14 cellular contexts compared by ENCODE assay signal in genomic region chr5:169567079-169567478, GRCh38. TPM values are rescaled to one million over a fixed set of nuclear protein-coding genes. Genes with fewer than 3 reads are reported as not detected.
DNase-seq lines count a peak whose midpoint lies in the region; ATAC-seq, FAIRE-seq and TF ChIP-seq lines count a peak whose summit lies in the region.
"Had no signal": no experiment of that assay in that cellular context is flagged by ENCODE, and none has a peak within 500 bp of the region (broad histone marks: within the 10 kb centered on the region; RNA-seq: fewer than 3 reads in every experiment).

No MANE protein-coding gene starts in this region.

- no peak overlapping the region for H3K9ac ChIP-seq in endothelial cell of umbilical vein (replicated peaks; ENCODE audit: extremely low read depth, insufficient read depth, low read length)
- H3K9ac ChIP-seq: KMS-11 had no signal

- H3K27ac ChIP-seq in RWPE2 (ENCODE audit: poor library complexity, severe bottlenecking) (no peak overlapping the region), endothelial cell of umbilical vein (ENCODE audit: insufficient read depth, low read depth, low read length) (no peak overlapping the region), adrenal gland (no peak overlapping the region)
- H3K27ac ChIP-seq: KMS-11, ovary, testis, WERI-Rb-1 had no signal

- TF ChIP-seq CTCF in RWPE2 (IDR thresholded peaks at IDR 0.05; ENCODE audit: poor library complexity, severe bottlenecking) (no peak), endothelial cell of umbilical vein (IDR thresholded peaks at IDR 0.05; ENCODE audit: extremely low read depth in 1 of 2, insufficient read depth in 1 of 2, low read depth in 1 of 2, low read length in 2 of 2) (no peak), adrenal gland (IDR thresholded peaks at IDR 0.05) (no peak)

- no TSS peak for BruUV-seq in endothelial cell of umbilical vein (replicated peaks; lab: Mats Ljungman, UMichigan)

- H3K9me3 ChIP-seq in RWPE2 (ENCODE audit: severe bottlenecking), result no peaks in the 10 kb centered on the region
- H3K9me3 ChIP-seq in endothelial cell of umbilical vein (replicated peaks; ENCODE audit: control insufficient read depth, insufficient read depth, low read length), result no peaks in the 10 kb centered on the region
- no peaks in the 10 kb centered on the region for H3K9me3 ChIP-seq in adrenal gland (replicated peaks in 1 of 3)
- H3K9me3 ChIP-seq: ovary, testis had no signal

- H2AFZ ChIP-seq in endothelial cell of umbilical vein (ENCODE audit: low read depth, low read length), result no peak overlapping the region

- WGBS in adrenal gland, 4 donors, result 56 to 65% (median 62%) methylated on average over 2 of the region's 2 CpGs

- ATAC-seq in RWPE2 (ENCODE audit: low read depth), result peak; percentile 52; the same call in 2 of the 3 replicates

- intact Hi-C loops in endothelial cell of umbilical vein (cut with micrococcal nuclease), result no loop called here
- intact Hi-C loops in adrenal gland (cut with DNase I), result no loop called here

- POLR2A ChIA-PET in endothelial cell of umbilical vein (lab: Charles Lee), result no interaction called here

- H3K9me1 ChIP-seq in endothelial cell of umbilical vein (replicated peaks; ENCODE audit: control insufficient read depth, extremely low read depth, insufficient read depth, low read length), result no peaks in the 10 kb centered on the region

- H3K27me3 ChIP-seq in RWPE2 (ENCODE audit: insufficient read depth, poor library complexity, severe bottlenecking) (no peaks in the 10 kb centered on the region), endothelial cell of umbilical vein (ENCODE audit: control insufficient read depth in 2 of 2, insufficient read depth in 2 of 2, low read length in 2 of 2) (peaks cover 3% of the 10 kb centered on the region in 2 experiments), adrenal gland (peaks cover 23% of the 10 kb centered on the region)
- H3K27me3 ChIP-seq: ovary, testis had no signal

- TF ChIP-seq POLR2A in endothelial cell of umbilical vein (IDR thresholded peaks at IDR 0.05; ENCODE audit: low read depth, low read length), result no peak
- no peak for TF ChIP-seq POLR2A in adrenal gland (IDR thresholded peaks at IDR 0.05)

- CTCF ChIA-PET in endothelial cell of umbilical vein (lab: Charles Lee), result no interaction called here

- H3K36me3 ChIP-seq in RWPE2 (ENCODE audit: low read depth), result no peaks in the 10 kb centered on the region
- no peaks in the 10 kb centered on the region for H3K36me3 ChIP-seq in endothelial cell of umbilical vein (ENCODE audit: control insufficient read depth in 2 of 2, extremely low read depth in 1 of 2, insufficient read depth in 2 of 2, low read length in 2 of 2)
- no peaks in the 10 kb centered on the region for H3K36me3 ChIP-seq in adrenal gland (replicated peaks in 1 of 2)
- H3K36me3 ChIP-seq: ovary, WERI-Rb-1 had no signal

- H3K4me1 ChIP-seq in RWPE2 (ENCODE audit: insufficient read depth, poor library complexity, severe bottlenecking) (no peaks in the 10 kb centered on the region), endothelial cell of umbilical vein (ENCODE audit: control insufficient read depth, extremely low read depth, insufficient read depth, low read length) (no peaks in the 10 kb centered on the region), adrenal gland (replicated peaks in 1 of 2) (no peaks in the 10 kb centered on the region)
- H3K4me1 ChIP-seq: testis had no signal

- FAIRE-seq in endothelial cell of umbilical vein (lab: Jason Lieb, UNC), result peak; percentile 12
- FAIRE-seq: GM12892 had no signal

- dilution Hi-C loops in endothelial cell of umbilical vein (cut with MboI; ENCODE audit: extremely low pct_ligation_motif_present, low sequenced_read_pairs), result no loop called here

- no peaks in the 10 kb centered on the region for H4K20me1 ChIP-seq in endothelial cell of umbilical vein (replicated peaks; ENCODE audit: control insufficient read depth, extremely low read depth, insufficient read depth, low read length)

- no peak overlapping the region for H3K4me2 ChIP-seq in endothelial cell of umbilical vein (ENCODE audit: insufficient read depth, low read length)
- H3K4me2 ChIP-seq: KMS-11 had no signal

- no peak overlapping the region for H3K4me3 ChIP-seq in RWPE2 (ENCODE audit: severe bottlenecking)
- no peak overlapping the region for H3K4me3 ChIP-seq in endothelial cell of umbilical vein (replicated peaks in 1 of 3; ENCODE audit: insufficient read depth in 1 of 3, low read depth in 1 of 3, low read length in 3 of 3)
- H3K4me3 ChIP-seq in adrenal gland, result no peak overlapping the region
- H3K4me3 ChIP-seq: ovary, testis had no signal

- DNase-seq in A172 (ENCODE audit: low spot score), result peak; percentile 31
- DNase-seq in H4 (ENCODE audit: low spot score), result peak; percentile 9
- no peak for DNase-seq in RWPE2 (ENCODE audit: low spot score)
- peak; percentile 12 for DNase-seq in endothelial cell of umbilical vein (ENCODE audit: low read depth, low spot score)
- no peak for DNase-seq in adrenal gland
- no peak for DNase-seq in GM03348 (ENCODE audit: low spot score)
- DNase-seq in NCI-H1105 (lab: John Stamatoyannopoulos, UW), result no peak
- no peak for DNase-seq in SIG-M5 (lab: John Stamatoyannopoulos, UW)
- DNase-seq: DMS 273 treated with DMSO at 0.1 percent for 48 hours, ovary, testis, WERI-Rb-1 had no signal

- H3K79me2 ChIP-seq in endothelial cell of umbilical vein (ENCODE audit: control insufficient read depth, insufficient read depth, low read length), result no peaks in the 10 kb centered on the region

TF ChIP-seq in endothelial cell of umbilical vein, 7 proteins besides CTCF, POLR2A, EP300 and RAD21:
- no peak for TF ChIP-seq POLR2AphosphoS5 (IDR thresholded peaks at IDR 0.05; ENCODE audit: insufficient read depth, low read depth, low read length)
- no peak for TF ChIP-seq EZH2 (IDR thresholded peaks at IDR 0.05; ENCODE audit: borderline replicate concordance, low read depth, low read length, severe bottlenecking)
- no peak for TF ChIP-seq JUN (IDR thresholded peaks at IDR 0.05; ENCODE audit: borderline replicate concordance, insufficient read depth, insufficient read length, low read depth)
- no peak for TF ChIP-seq MAX (IDR thresholded peaks at IDR 0.05; ENCODE audit: insufficient read depth, insufficient read length)
- TF ChIP-seq MYC (IDR thresholded peaks at IDR 0.05; ENCODE audit: low read depth, low read length), result no peak
- no peak for TF ChIP-seq GATA2 (IDR thresholded peaks at IDR 0.05; ENCODE audit: insufficient read depth, insufficient read length, low read depth, low read length)
- TF ChIP-seq FOS (IDR thresholded peaks at IDR 0.05; ENCODE audit: borderline replicate concordance, insufficient read depth, low read length), result no peak

RNA-seq across cellular contexts. Expression of gene SPDL1, which starts 16.5 kb away (rescaled TPM):
- 269 and 385 TPM in 2 replicates for total RNA-seq in A172 (2014; rRNA removed; shearing (Covaris generic))
- total RNA-seq in H4 (2014; rRNA removed; shearing (Covaris generic)), result 33.0 and 34.1 TPM in 2 replicates
- total RNA-seq in endothelial cell of umbilical vein (46.8 and 51.8 TPM in 2 replicates), adrenal gland (10 to 100 TPM in 1 of 8 donors, 1 to 10 TPM in 6, under 1 TPM in 1; 0.72 to 11.6 (median 6.5) TPM)
- polyA plus RNA-seq in endothelial cell of umbilical vein (11.7 and 19.7 TPM in 2 replicates), adrenal gland (10 to 100 TPM in 1 of 3 donors, 1 to 10 TPM in 2; 2.8 to 15.4 (median 5.5) TPM)
- polyA plus RNA-seq in endothelial cell of umbilical vein (2011; cell fraction: cytosol; rRNA removed), result 26.8 and 32.5 TPM in 2 replicates
- polyA plus RNA-seq in endothelial cell of umbilical vein (2011; cell fraction: nucleus; rRNA removed), result 53.4 and 99.0 TPM in 2 replicates
- 29.1 and 61.6 TPM in 2 replicates for polyA plus RNA-seq in endothelial cell of umbilical vein (2012)
- 12.1 and 14.6 TPM in 2 replicates for polyA minus RNA-seq in endothelial cell of umbilical vein
- 20.1 TPM for polyA minus RNA-seq in endothelial cell of umbilical vein (2011; cell fraction: cytosol; rRNA and poly(A)+ RNA removed)
- polyA minus RNA-seq in endothelial cell of umbilical vein (2011; cell fraction: nucleus; rRNA and poly(A)+ RNA removed), result 16.6 and 44.6 TPM in 2 replicates

Comparison
In these comparisons a context has a peak if more than half of its experiments do, and no peak if none do; other contexts are left out.
1. DNase-seq: peak in A172 (single experiment), H4 (single experiment) and endothelial cell of umbilical vein (single experiment); none in RWPE2 (single experiment), adrenal gland (0 of 7), GM03348 (single experiment), NCI-H1105 (single experiment) and SIG-M5 (single experiment).